ENCODE assay signal across 11 cellular contexts in genomic region chr7:127900735-127901685, GRCh38.
DNase-seq lines count a peak whose midpoint lies in the region; ATAC-seq, FAIRE-seq and TF ChIP-seq lines count a peak whose summit lies in the region.
"Had no signal": no experiment of that assay in that cellular context is flagged by ENCODE, and none has a peak within 500 bp of the region (broad histone marks: within the 10 kb centered on the region; RNA-seq: fewer than 3 reads in every experiment).

No MANE protein-coding gene starts in this region.

- H2BK120ac ChIP-seq in mesendoderm (ENCODE audit: low read depth, low read length), result no peak overlapping the region

- H3K4me1 Mint-ChIP-seq in progenitor cell of endocrine pancreas (ENCODE audit: low read depth), result peaks cover 20% of the 10 kb centered on the region

- no peak for TF ChIP-seq CTCF in astrocyte of the cerebellum (IDR thresholded peaks at IDR 0.05; ENCODE audit: low read depth, low read length, missing control alignments)
- no peak for TF ChIP-seq CTCF in progenitor cell of endocrine pancreas (IDR thresholded peaks at IDR 0.05; ENCODE audit: unreplicated experiment)

- H3K9me3 Mint-ChIP-seq in progenitor cell of endocrine pancreas (ENCODE audit: low read depth), result no peaks in the 10 kb centered on the region

- no peak overlapping the region for H3K4me2 ChIP-seq in mesendoderm (ENCODE audit: low read length)

- no peak overlapping the region for H4K8ac ChIP-seq in mesendoderm (ENCODE audit: low read depth, low read length)

- no peaks in the 10 kb centered on the region for H3K36me3 Mint-ChIP-seq in progenitor cell of endocrine pancreas (ENCODE audit: insufficient read depth)

- H3K27ac Mint-ChIP-seq in progenitor cell of endocrine pancreas, result no peak overlapping the region

- DNase-seq in GM12891 (ENCODE audit: insufficient read length, low spot score) (no peak), astrocyte of the cerebellum (ENCODE audit: low read depth) (peak; percentile 24), mesendoderm (peak; percentile 81), HK-2 (ENCODE audit: unreplicated experiment) (no peak), NCI-H1436 (lab: John Stamatoyannopoulos, UW) (no peak), progenitor cell of endocrine pancreas (ENCODE audit: low spot score, unreplicated experiment) (no peak)
- DNase-seq: activated CD4-positive, alpha-beta T cell treated with anti-CD3 and anti-CD28 coated beads, Interleukin-2, amount 50 U/mL, for 4 hours; upper lobe of left lung had no signal

- no peaks in the 10 kb centered on the region for H3K79me2 ChIP-seq in mesendoderm (ENCODE audit: control insufficient read depth, insufficient read depth, low read length)

- no peaks in the 10 kb centered on the region for H3K36me3 ChIP-seq in mesendoderm (ENCODE audit: control insufficient read depth, insufficient read depth, low read length)

- peak overlapping the region; percentile 14 for H3K27ac ChIP-seq in mesendoderm (ENCODE audit: low read depth, low read length)
- H3K27ac ChIP-seq: upper lobe of left lung had no signal

- H4K5ac ChIP-seq in mesendoderm (ENCODE audit: low read length), result no peak overlapping the region

- H3K18ac ChIP-seq in mesendoderm (ENCODE audit: low read length), result no peak overlapping the region

- H3K79me1 ChIP-seq in mesendoderm (ENCODE audit: low read length), result peaks cover 12% of the 10 kb centered on the region

- H3K4me3 ChIP-seq in astrocyte of the cerebellum (ENCODE audit: low read depth, low read length) (no peak overlapping the region), mesendoderm (ENCODE audit: low read length) (no peak overlapping the region)
- H3K4me3 ChIP-seq: upper lobe of left lung had no signal

- H3K27me3 ChIP-seq in mesendoderm (ENCODE audit: insufficient read depth, low read length, poor library complexity), result no peaks in the 10 kb centered on the region
- H3K27me3 ChIP-seq: upper lobe of left lung had no signal

- H3K56ac ChIP-seq in mesendoderm (ENCODE audit: low read length), result no peak overlapping the region

- H2BK15ac ChIP-seq in mesendoderm (replicated peaks; ENCODE audit: low read depth), result no peak overlapping the region

- no peak overlapping the region for H3K23ac ChIP-seq in mesendoderm (ENCODE audit: low read length)

- no peaks in the 10 kb centered on the region for H3K27me3 Mint-ChIP-seq in progenitor cell of endocrine pancreas

- H3K4me3 Mint-ChIP-seq in progenitor cell of endocrine pancreas (ENCODE audit: low read depth), result no peak overlapping the region

- no peak overlapping the region for H3K4ac ChIP-seq in mesendoderm (ENCODE audit: low read depth, low read length)

- no peak overlapping the region for H3K9ac ChIP-seq in mesendoderm (ENCODE audit: low read length)

- no CpG with 5 or more reads among the region's 5 CpGs for WGBS in mesendoderm (ENCODE audit: extremely low coverage, insufficient coverage, low lambda C conversion rate)

- H3K4me1 ChIP-seq in mesendoderm (ENCODE audit: control insufficient read depth, low read depth, low read length), result peaks cover 15% of the 10 kb centered on the region

- peak; percentile 26 for FAIRE-seq in GM12891 (lab: Jason Lieb, UNC)

- peak; percentile 49 for ATAC-seq in HG02870 (IDR thresholded peaks at IDR 0.05; ENCODE audit: unreplicated experiment)
- no peak for ATAC-seq in activated CD4-positive, CD25-positive, alpha-beta regulatory T cell treated with anti-CD3 and anti-CD28 coated beads, Interleukin-2, amount 50 U/mL, for 24 hours
- ATAC-seq: Panc1 had no signal

- TF ChIP-seq POLR2A in GM12891 (IDR thresholded peaks at IDR 0.05; ENCODE audit: low read depth, low read length), result no peak

- H2AK5ac ChIP-seq in mesendoderm (ENCODE audit: low read length), result no peak overlapping the region

- in situ Hi-C loops in astrocyte of the cerebellum (cut with HindIII; ENCODE audit: low sequenced_read_pairs), result no loop called here

- no peak overlapping the region for H2BK5ac ChIP-seq in mesendoderm (ENCODE audit: low read length)

TF ChIP-seq in GM12891, 5 proteins besides CTCF, POLR2A, EP300 and RAD21:
- TF ChIP-seq SPI1 (IDR thresholded peaks at IDR 0.05; ENCODE audit: low read depth, low read length) (no peak), TAF1 (IDR thresholded peaks at IDR 0.05; ENCODE audit: low read depth, low read length) (no peak), POLR2AphosphoS5 (IDR thresholded peaks at IDR 0.05; ENCODE audit: low read depth, low read length) (no peak), POU2F2 (IDR thresholded peaks at IDR 0.05; ENCODE audit: low read depth, low read length) (no peak), PAX5 (IDR thresholded peaks at IDR 0.05; ENCODE audit: insufficient read depth, low read length, severe bottlenecking) (no peak)

Comparison
In these comparisons a context has a peak if more than half of its experiments do, and no peak if none do; other contexts are left out.
1. DNase-seq: peak in astrocyte of the cerebellum (single experiment) and mesendoderm (single experiment); none in GM12891 (single experiment), HK-2 (single experiment), NCI-H1436 (single experiment) and progenitor cell of endocrine pancreas (single experiment).